Comparison of ENCODE assay signal across 1 cellular context in genomic region chr1:63381741-63382140, GRCh38.
TF ChIP-seq lines count a peak whose summit lies in the region.

No MANE protein-coding gene starts in this region.

TF ChIP-seq in HepG2, 621 proteins besides CTCF, POLR2A, EP300 and RAD21:
- TF ChIP-seq GZF1 (CRISPR knock-in tag; IDR thresholded peaks at IDR 0.05) (no peak), RFXANK (CRISPR knock-in tag; IDR thresholded peaks at IDR 0.05) (no peak), STAT6 (CRISPR knock-in tag; IDR thresholded peaks at IDR 0.05; ENCODE audit: borderline replicate concordance) (no peak), LBX2 (CRISPR knock-in tag; IDR thresholded peaks at IDR 0.05; ENCODE audit: borderline replicate concordance) (no peak), HNRNPK (IDR thresholded peaks at IDR 0.05; ENCODE audit: low read depth, low read length, poor library complexity, severe bottlenecking) (peak; percentile 73), CREM (IDR thresholded peaks at IDR 0.05) (no peak), CREM (CRISPR knock-in tag; IDR thresholded peaks at IDR 0.05) (no peak)
